ENCODE assay signal across 22 cellular contexts in genomic region chr17:4919511-4920047, GRCh38. TPM values are rescaled to one million over a fixed set of nuclear protein-coding genes. Genes with fewer than 3 reads are reported as not detected.
A peak's percentile ranks its signal among the peaks of the same experiment; 100 is the strongest.
DNase-seq lines count a peak whose midpoint lies in the region; ATAC-seq, FAIRE-seq and TF ChIP-seq lines count a peak whose summit lies in the region.
"Had no signal": no experiment of that assay in that cellular context is flagged by ENCODE, and none has a peak within 500 bp of the region (broad histone marks: within the 10 kb centered on the region; RNA-seq: fewer than 3 reads in every experiment).

No MANE protein-coding gene starts in this region.

- ATAC-seq in left ventricle myocardium superior: no peak

- TF ChIP-seq CTCF in cardiac muscle cell (IDR thresholded peaks at IDR 0.05; ENCODE audit: low read depth, low read length): no peak
- no peak for TF ChIP-seq CTCF in keratinocyte (optimal IDR thresholded peaks at IDR 0.05 in 1 of 3, IDR thresholded peaks at IDR 0.05 in 1 of 3, conservative IDR thresholded peaks at IDR 0.05 in 1 of 3; ENCODE audit: extremely low read depth in 1 of 3, insufficient read depth in 2 of 3, low read length in 3 of 3)

- peak overlapping the region; percentile 0 for H3K4me2 ChIP-seq in keratinocyte (ENCODE audit: control insufficient read depth, extremely low read depth, insufficient read depth, low read depth, low read length)
- H3K4me2 ChIP-seq: BLaER1 had no signal

- no peaks in the 10 kb centered on the region for H3K9me3 ChIP-seq in cardiac muscle cell (ENCODE audit: low read depth)
- no peaks in the 10 kb centered on the region for H3K9me3 ChIP-seq in keratinocyte (ENCODE audit: control insufficient read depth, low read depth, low read length)
- H3K9me3 ChIP-seq in subcutaneous abdominal adipose tissue (ENCODE audit: control insufficient read depth in 5 of 5, low read length in 5 of 5): no peaks in the 10 kb centered on the region
- H3K9me3 ChIP-seq: BLaER1, right atrium auricular region, stomach had no signal

- no peaks in the 10 kb centered on the region for H3K27me3 ChIP-seq in cardiac muscle cell
- H3K27me3 ChIP-seq in keratinocyte (ENCODE audit: control insufficient read depth, extremely low read depth, insufficient read depth, low read length): no peaks in the 10 kb centered on the region
- H3K27me3 ChIP-seq in subcutaneous abdominal adipose tissue (ENCODE audit: control insufficient read depth in 5 of 5, insufficient read depth in 4 of 5, low read length in 5 of 5): no peaks in the 10 kb centered on the region
- H3K27me3 ChIP-seq: BLaER1, right atrium auricular region, stomach had no signal

- H3K9me1 ChIP-seq in keratinocyte (ENCODE audit: control insufficient read depth, extremely low read depth, insufficient read depth, low read length): no peaks in the 10 kb centered on the region

- H3K27ac ChIP-seq in cardiac muscle cell: peak overlapping the region; percentile 48
- H3K27ac ChIP-seq in keratinocyte (ENCODE audit: control insufficient read depth, insufficient read depth, low read length): no peak overlapping the region
- H3K27ac ChIP-seq in subcutaneous abdominal adipose tissue (ENCODE audit: low read depth, low read length): peak overlapping the region; percentile 87
- H3K27ac ChIP-seq: BLaER1, right atrium auricular region, stomach, WERI-Rb-1 had no signal

- peak overlapping the region; percentile 1 for H2AFZ ChIP-seq in keratinocyte (ENCODE audit: control insufficient read depth, low read length)

- H3K4me3 ChIP-seq in cardiac muscle cell: no peak overlapping the region
- no peak overlapping the region for H3K4me3 ChIP-seq in keratinocyte (ENCODE audit: control insufficient read depth in 2 of 3, extremely low read depth in 1 of 3, insufficient read depth in 2 of 3, low read depth in 1 of 3, low read length in 3 of 3)
- H3K4me3 ChIP-seq in subcutaneous abdominal adipose tissue (ENCODE audit: low read depth in 1 of 5, low read length in 5 of 5): no peak overlapping the region
- H3K4me3 ChIP-seq: BLaER1, right atrium auricular region, stomach had no signal

- DNase-seq in cardiac muscle cell (ENCODE audit: low read depth in 1 of 2, low spot score in 1 of 2): no peak
- DNase-seq in left ventricle myocardium superior: no peak
- DNase-seq in keratinocyte (ENCODE audit: low read depth, low spot score): no peak
- DNase-seq in RKO (ENCODE audit: low spot score): no peak
- DNase-seq in NK-92 (lab: John Stamatoyannopoulos, UW; ENCODE audit: unreplicated experiment): no peak
- DNase-seq: 8988T; activated naive CD8-positive, alpha-beta T cell treated with anti-CD3 and anti-CD28 coated beads, Interleukin-2, amount 10 ng/mL, durations not matched to agents 7 days and 5 days; kidney glomerular epithelial cell; MM.1S; NCI-H1930; nucleus accumbens; stomach; WERI-Rb-1 had no signal

- dilution Hi-C loops in keratinocyte (cut with MboI; ENCODE audit: extremely low pct_ligation_motif_present, low sequenced_read_pairs): no loop called here

- no peak overlapping the region for H3K9ac ChIP-seq in keratinocyte (ENCODE audit: control insufficient read depth, extremely low read depth, insufficient read depth, low read length)
- H3K9ac ChIP-seq in subcutaneous abdominal adipose tissue (ENCODE audit: low read length in 5 of 5): peak overlapping the region in 2 of 5 donors; percentile 35 to 60
- H3K9ac ChIP-seq: BLaER1 had no signal

- no peaks in the 10 kb centered on the region for H3K79me2 ChIP-seq in keratinocyte (ENCODE audit: control insufficient read depth, insufficient read depth, low read length)

- no peaks in the 10 kb centered on the region for H4K20me1 ChIP-seq in keratinocyte (ENCODE audit: control insufficient read depth, extremely low read depth, insufficient read depth, low read length)
- H4K20me1 ChIP-seq: BLaER1 had no signal

- peaks cover 7% of the 10 kb centered on the region for H3K4me1 ChIP-seq in cardiac muscle cell (ENCODE audit: low read depth)
- H3K4me1 ChIP-seq in keratinocyte (ENCODE audit: control insufficient read depth, extremely low read depth, insufficient read depth, low read length): peaks cover 3% of the 10 kb centered on the region
- H3K4me1 ChIP-seq in subcutaneous abdominal adipose tissue (ENCODE audit: control insufficient read depth in 5 of 5, insufficient read depth in 5 of 5, low read length in 5 of 5): peaks cover 0 to 17% (median 11%) of the 10 kb centered on the region in 5 donors
- H3K4me1 ChIP-seq: BLaER1, right atrium auricular region, stomach had no signal

- intact Hi-C loops in left ventricle myocardium superior (cut with micrococcal nuclease): no loop called here

- no peak for FAIRE-seq in keratinocyte (lab: Jason Lieb, UNC)
- FAIRE-seq: GM12892 had no signal

- H3K36me3 ChIP-seq in cardiac muscle cell: no peaks in the 10 kb centered on the region
- H3K36me3 ChIP-seq in keratinocyte (ENCODE audit: control insufficient read depth in 2 of 2, extremely low read depth in 1 of 2, insufficient read depth in 2 of 2, low read length in 2 of 2): no peaks in the 10 kb centered on the region
- H3K36me3 ChIP-seq in subcutaneous abdominal adipose tissue (ENCODE audit: control insufficient read depth in 5 of 5, insufficient read depth in 5 of 5, low read length in 5 of 5): no peaks in the 10 kb centered on the region
- H3K36me3 ChIP-seq: BLaER1, right atrium auricular region, stomach, WERI-Rb-1 had no signal

RNA-seq across cellular contexts. Expression of gene GP1BA, which starts 12.5 kb away (rescaled TPM):
- total RNA-seq in cardiac muscle cell (not detected in 2 replicates), left ventricle myocardium superior (not detected)
- polyA plus RNA-seq in cardiac muscle cell (0.61 and 0.81 TPM in 2 replicates), keratinocyte (not detected in 3 replicates)
- not detected for polyA plus RNA-seq in keratinocyte (2011; ENCODE audit: low read depth)
- 0.03 TPM in 1 of 2 replicates, not detected in the other for polyA plus RNA-seq in keratinocyte (2011; cell fraction: cytosol; rRNA removed)
- polyA plus RNA-seq in keratinocyte (2011; cell fraction: nucleus; rRNA removed): not detected in 2 replicates
- 0.74 and 1.5 TPM in 2 replicates for polyA plus RNA-seq in keratinocyte (2012; ENCODE audit: low replicate concordance)
- polyA minus RNA-seq in keratinocyte: not detected in 3 replicates
- polyA minus RNA-seq in keratinocyte (2011; cell fraction: cytosol; rRNA and poly(A)+ RNA removed): not detected
- polyA minus RNA-seq in keratinocyte (2011; cell fraction: nucleus; rRNA and poly(A)+ RNA removed): not detected in 2 replicates
- total RNA-seq: activated naive CD8-positive, alpha-beta T cell treated with anti-CD3 and anti-CD28 coated beads, Interleukin-2, amount 10 ng/mL, durations not matched to agents 7 days and 5 days; activated T-helper 1 cell treated with anti-CD3 and anti-CD28 coated beads, Interleukin-12 subunit alpha, Interleukin-12 subunit beta, Interleukin-2, Interleukin-4 antibody, amounts not matched to agents 30 ng/mL and 10 ng/mL and 1 ng/mL, durations not matched to agents 14 hours and 24 hours and 36 hours; bronchial epithelial cell; NCI-H460; right atrium auricular region; stomach; T-helper 1 cell treated with Interleukin-12 subunit alpha and Interleukin-12 subunit beta and Interleukin-4 antibody, amounts not matched to agents 30 ng/mL and 1 ng/mL, for 36 hours; urinary bladder had no signal

RNA-seq across cellular contexts. Expression of gene CHRNE, which starts 16.7 kb away (rescaled TPM):
- total RNA-seq in cardiac muscle cell: 0.35 and 1.5 TPM in 2 replicates
- 0.32 and 1.1 TPM in 2 replicates for polyA plus RNA-seq in cardiac muscle cell
- total RNA-seq in left ventricle myocardium superior: 0.50 TPM
- polyA plus RNA-seq in keratinocyte: 0.02 to 0.04 TPM in 2 of 3 replicates, not detected in the other
- polyA plus RNA-seq in keratinocyte (2011; ENCODE audit: low read depth): not detected
- not detected in 2 replicates for polyA plus RNA-seq in keratinocyte (2011; cell fraction: cytosol; rRNA removed)
- 0.07 and 0.24 TPM in 2 replicates for polyA plus RNA-seq in keratinocyte (2011; cell fraction: nucleus; rRNA removed)
- polyA plus RNA-seq in keratinocyte (2012; ENCODE audit: low replicate concordance): 0.17 and 0.65 TPM in 2 replicates
- polyA minus RNA-seq in keratinocyte: 0.16 TPM in 1 of 3 replicates, not detected in the others
- polyA minus RNA-seq in keratinocyte (2011; cell fraction: cytosol; rRNA and poly(A)+ RNA removed): not detected
- polyA minus RNA-seq in keratinocyte (2011; cell fraction: nucleus; rRNA and poly(A)+ RNA removed): not detected in 2 replicates
- total RNA-seq: NCI-H460 had no signal

RNA-seq across cellular contexts. Expression of gene C17orf107, which starts 20.2 kb away (rescaled TPM):
- 1.7 and 7.4 TPM in 2 replicates for total RNA-seq in cardiac muscle cell
- 1.3 and 1.6 TPM in 2 replicates for polyA plus RNA-seq in cardiac muscle cell
- 0.64 TPM for total RNA-seq in left ventricle myocardium superior
- 0.31 to 0.68 TPM (median 0.33 TPM) in 3 replicates for polyA plus RNA-seq in keratinocyte
- 0.51 TPM for polyA plus RNA-seq in keratinocyte (2011; ENCODE audit: low read depth)
- polyA plus RNA-seq in keratinocyte (2011; cell fraction: cytosol; rRNA removed): 0.09 and 0.17 TPM in 2 replicates
- polyA plus RNA-seq in keratinocyte (2011; cell fraction: nucleus; rRNA removed): 2.0 and 3.3 TPM in 2 replicates
- polyA plus RNA-seq in keratinocyte (2012; ENCODE audit: low replicate concordance): 0.30 and 1.4 TPM in 2 replicates
- polyA minus RNA-seq in keratinocyte: 0.26 to 0.89 TPM (median 0.83 TPM) in 3 replicates
- polyA minus RNA-seq in keratinocyte (2011; cell fraction: cytosol; rRNA and poly(A)+ RNA removed): not detected
- polyA minus RNA-seq in keratinocyte (2011; cell fraction: nucleus; rRNA and poly(A)+ RNA removed): 2.8 and 3.9 TPM in 2 replicates

RNA-seq across cellular contexts. Expression of gene SLC25A11, which starts 20.3 kb away (rescaled TPM):
- total RNA-seq in cardiac muscle cell (118 and 127 TPM in 2 replicates), left ventricle myocardium superior (246 TPM)
- polyA plus RNA-seq in cardiac muscle cell (223 and 229 TPM in 2 replicates), keratinocyte (28.3 to 43.6 TPM (median 33.8 TPM) in 3 replicates)
- 30.2 TPM for polyA plus RNA-seq in keratinocyte (2011; ENCODE audit: low read depth)
- 24.2 and 34.0 TPM in 2 replicates for polyA plus RNA-seq in keratinocyte (2011; cell fraction: cytosol; rRNA removed)
- 20.7 and 24.5 TPM in 2 replicates for polyA plus RNA-seq in keratinocyte (2011; cell fraction: nucleus; rRNA removed)
- 26.3 and 42.6 TPM in 2 replicates for polyA plus RNA-seq in keratinocyte (2012; ENCODE audit: low replicate concordance)
- 30.9 to 80.3 TPM (median 31.3 TPM) in 3 replicates for polyA minus RNA-seq in keratinocyte
- 34.0 TPM for polyA minus RNA-seq in keratinocyte (2011; cell fraction: cytosol; rRNA and poly(A)+ RNA removed)
- polyA minus RNA-seq in keratinocyte (2011; cell fraction: nucleus; rRNA and poly(A)+ RNA removed): 12.2 and 12.6 TPM in 2 replicates

RNA-seq across cellular contexts. Expression of gene RNF167, which starts 20.5 kb away (rescaled TPM):
- total RNA-seq in cardiac muscle cell (67.4 and 73.4 TPM in 2 replicates), left ventricle myocardium superior (104 TPM)
- polyA plus RNA-seq in cardiac muscle cell (71.4 and 77.1 TPM in 2 replicates), keratinocyte (101 to 129 TPM (median 118 TPM) in 3 replicates)
- 76.5 TPM for polyA plus RNA-seq in keratinocyte (2011; ENCODE audit: low read depth)
- polyA plus RNA-seq in keratinocyte (2011; cell fraction: cytosol; rRNA removed): 180 and 200 TPM in 2 replicates
- 197 and 208 TPM in 2 replicates for polyA plus RNA-seq in keratinocyte (2011; cell fraction: nucleus; rRNA removed)
- 124 and 136 TPM in 2 replicates for polyA plus RNA-seq in keratinocyte (2012; ENCODE audit: low replicate concordance)
- 97.9 to 161 TPM (median 108 TPM) in 3 replicates for polyA minus RNA-seq in keratinocyte
- 177 TPM for polyA minus RNA-seq in keratinocyte (2011; cell fraction: cytosol; rRNA and poly(A)+ RNA removed)
- 45.4 and 50.7 TPM in 2 replicates for polyA minus RNA-seq in keratinocyte (2011; cell fraction: nucleus; rRNA and poly(A)+ RNA removed)
